28 cellular contexts compared by ENCODE assay signal in genomic region chr4:14035076-14035475, GRCh38.
"Had no signal": no experiment of that assay in that cellular context is flagged by ENCODE, and none has a peak within 500 bp of the region (broad histone marks: within the 10 kb centered on the region; RNA-seq: fewer than 3 reads in every experiment).

No MANE protein-coding gene starts in this region.

- H3K9ac ChIP-seq: neural progenitor cell had no signal

- H2AFZ ChIP-seq: neural progenitor cell had no signal

- H3K27ac Mint-ChIP-seq: immature natural killer cell; natural killer cell treated with Interleukin-12 subunit alpha and Interleukin-12 subunit beta and Interleukin-15 and Interleukin-18, amount 100 ng/mL, for 72 hours; neural progenitor cell; stimulated activated naive B cell treated with anti-CD40 and anti-IgM and Interleukin-4, amounts not matched to agents 10 μg/mL and 1 μg/mL and 100 μg/mL, for 72 hours; stimulated activated naive CD8-positive, alpha-beta T cell treated with anti-CD3 and anti-CD28 coated beads, Interleukin-15, amount 100 ng/mL, for 72 hours had no signal

- H3K36me3 Mint-ChIP-seq: natural killer cell treated with Interleukin-12 subunit alpha and Interleukin-12 subunit beta and Interleukin-15 and Interleukin-18, amount 100 ng/mL, for 72 hours; neural progenitor cell; stimulated activated naive B cell treated with anti-CD40 and anti-IgM and Interleukin-4, amounts not matched to agents 10 μg/mL and 1 μg/mL and 100 μg/mL, for 72 hours had no signal

- H3K9me3 ChIP-seq: esophagus squamous epithelium, gastroesophageal sphincter, pancreas, psoas muscle, right lobe of liver, testis, tibial nerve, upper lobe of right lung, vagina had no signal

- H3K4me1 ChIP-seq: esophagus squamous epithelium, gastroesophageal sphincter, neural progenitor cell, pancreas, psoas muscle, right lobe of liver, testis, tibial nerve, upper lobe of right lung, vagina had no signal

- H3K4me1 Mint-ChIP-seq: neural progenitor cell; stimulated activated naive CD8-positive, alpha-beta T cell treated with anti-CD3 and anti-CD28 coated beads, Interleukin-15, amount 100 ng/mL, for 72 hours had no signal

- H3K27me3 ChIP-seq: esophagus squamous epithelium, gastroesophageal sphincter, neural progenitor cell, pancreas, right lobe of liver, testis, tibial nerve, upper lobe of right lung, vagina had no signal

- DNase-seq: dermis blood vessel endothelial cell; esophagus squamous epithelium; foreskin fibroblast; glutamatergic neuron; immature natural killer cell; kidney; left cardiac atrium; left ventricle myocardium superior; mesenchymal stem cell; midbrain; occipital lobe; pancreas; psoas muscle; retina; right lobe of liver; stimulated activated CD4-positive, alpha-beta T cell treated with anti-CD3 and anti-CD28 coated beads, Interleukin-15, amount 100 ng/mL, for 24 hours; stimulated activated CD4-positive, alpha-beta T cell treated with anti-CD3 and anti-CD28 coated beads, Interleukin-1b, Interleukin-23, amount 100 ng/mL, for 48 hours; stimulated activated CD4-positive, alpha-beta T cell treated with anti-CD3 and anti-CD28 coated beads, Interleukin-4, amount 100 ng/mL, for 24 hours; stimulated activated naive B cell treated with anti-CD40 and anti-IgM and Interleukin-4, amounts not matched to agents 10 μg/mL and 1 μg/mL and 100 μg/mL, for 72 hours; stimulated activated naive CD8-positive, alpha-beta T cell treated with anti-CD3 and anti-CD28 coated beads, Interleukin-15, amount 100 ng/mL, for 72 hours; testis; upper lobe of right lung had no signal

- H3K27me3 Mint-ChIP-seq: natural killer cell treated with Interleukin-12 subunit alpha and Interleukin-12 subunit beta and Interleukin-15 and Interleukin-18, amount 100 ng/mL, for 72 hours; stimulated activated naive B cell treated with anti-CD40 and anti-IgM and Interleukin-4, amounts not matched to agents 10 μg/mL and 1 μg/mL and 100 μg/mL, for 72 hours; stimulated activated naive CD8-positive, alpha-beta T cell treated with anti-CD3 and anti-CD28 coated beads, Interleukin-15, amount 100 ng/mL, for 72 hours had no signal

- H3K9me3 Mint-ChIP-seq: stimulated activated naive B cell treated with anti-CD40 and anti-IgM and Interleukin-4, amounts not matched to agents 10 μg/mL and 1 μg/mL and 100 μg/mL, for 72 hours; stimulated activated naive CD8-positive, alpha-beta T cell treated with anti-CD3 and anti-CD28 coated beads, Interleukin-15, amount 100 ng/mL, for 72 hours had no signal

- H3K4me3 Mint-ChIP-seq: immature natural killer cell; natural killer cell treated with Interleukin-12 subunit alpha and Interleukin-12 subunit beta and Interleukin-15 and Interleukin-18, amount 100 ng/mL, for 72 hours; neural progenitor cell; stimulated activated naive B cell treated with anti-CD40 and anti-IgM and Interleukin-4, amounts not matched to agents 10 μg/mL and 1 μg/mL and 100 μg/mL, for 72 hours; stimulated activated naive CD8-positive, alpha-beta T cell treated with anti-CD3 and anti-CD28 coated beads, Interleukin-15, amount 100 ng/mL, for 72 hours had no signal

- H3K36me3 ChIP-seq: esophagus squamous epithelium, gastroesophageal sphincter, neural progenitor cell, pancreas, right lobe of liver, tibial nerve, upper lobe of right lung, vagina had no signal

- H3K4me3 ChIP-seq: esophagus squamous epithelium, gastroesophageal sphincter, lung, neural progenitor cell, pancreas, psoas muscle, right lobe of liver, testis, tibial nerve, upper lobe of right lung, vagina had no signal

- H3K4me2 ChIP-seq: neural progenitor cell had no signal

- ATAC-seq: gastroesophageal sphincter; left cardiac atrium; left ventricle myocardium superior; natural killer cell treated with Interleukin-12 subunit alpha and Interleukin-12 subunit beta and Interleukin-15 and Interleukin-18, amount 100 ng/mL, for 72 hours; pancreas; psoas muscle; right lobe of liver; stimulated activated naive B cell treated with anti-CD40 and anti-IgM and Interleukin-4, amounts not matched to agents 10 μg/mL and 1 μg/mL and 100 μg/mL, for 72 hours; stimulated activated naive CD8-positive, alpha-beta T cell treated with anti-CD3 and anti-CD28 coated beads, Interleukin-15, amount 100 ng/mL, for 72 hours; upper lobe of right lung had no signal

- H3K27ac ChIP-seq: esophagus squamous epithelium, gastroesophageal sphincter, neural progenitor cell, pancreas, psoas muscle, right lobe of liver, testis, tibial nerve, upper lobe of right lung, vagina had no signal
